18 cellular contexts compared by ENCODE assay signal in genomic region chr14:91904483-91904882, GRCh38. TPM values are rescaled to one million over a fixed set of nuclear protein-coding genes. Genes with fewer than 3 reads are reported as not detected.
DNase-seq lines count a peak whose midpoint lies in the region; ATAC-seq, FAIRE-seq and TF ChIP-seq lines count a peak whose summit lies in the region.
"Had no signal": no experiment of that assay in that cellular context is flagged by ENCODE, and none has a peak within 500 bp of the region (broad histone marks: within the 10 kb centered on the region; RNA-seq: fewer than 3 reads in every experiment).

No MANE protein-coding gene starts in this region.

- no peak for ATAC-seq in HepG2
- no peak for ATAC-seq in aorta (ENCODE audit: low FRiP score)
- ATAC-seq in HG03025 (IDR thresholded peaks at IDR 0.05; ENCODE audit: low FRiP score, unreplicated experiment): no peak
- ATAC-seq: A549, GM12878, GM23338, K562 had no signal

- H3K27me3 ChIP-seq in liver (ENCODE audit: control insufficient read depth in 4 of 4, insufficient read depth in 4 of 4, low read length in 3 of 4): no peaks in the 10 kb centered on the region
- H3K27me3 ChIP-seq in HepG2 (ENCODE audit: control insufficient read depth in 1 of 2, insufficient read depth in 2 of 2, low read length in 2 of 2): no peaks in the 10 kb centered on the region; a peak in 1 of 5 replicates
- H3K27me3 ChIP-seq in sigmoid colon: no peaks in the 10 kb centered on the region
- H3K27me3 ChIP-seq in aorta (ENCODE audit: control insufficient read depth in 1 of 2, insufficient read depth in 2 of 2, low read length in 1 of 2): no peaks in the 10 kb centered on the region
- H3K27me3 ChIP-seq: BLaER1 had no signal

- intact Hi-C loops in HepG2 (cut with micrococcal nuclease; ENCODE audit: unreplicated experiment): no loop called here
- intact Hi-C loops in sigmoid colon (cut with DNase I): loop anchor here (5.0 to 10.0 kb wide), 3 partner anchors 43 to 392 kb away; partner anchors contain the start of genes FBLN5 and PPP4R3A
- intact Hi-C loops in aorta (cut with DNase I): loop anchor here in 1 of 2 donors (5.0 kb wide), 1 partner anchor 78 kb away; no protein-coding TSS in a partner anchor

- no peaks in the 10 kb centered on the region for H4K20me1 ChIP-seq in HepG2 (ENCODE audit: insufficient read depth, low read length)
- H4K20me1 ChIP-seq: BLaER1 had no signal

- DNase-seq in HepG2 (ENCODE audit: low spot score) (no peak), coronary artery (ENCODE audit: low spot score) (no peak), sigmoid colon (peak; percentile 50), aorta (no peak), ureter (ENCODE audit: low spot score) (no peak), HPDE6-E6E7 (ENCODE audit: extremely low spot score) (no peak)
- DNase-seq: CD4-positive, CD25-positive, alpha-beta regulatory T cell; DMS 273 treated with DMSO at 0.1 percent for 48 hours; H9 had no signal

- TF ChIP-seq EP300 in HepG2 (IDR thresholded peaks at IDR 0.05; ENCODE audit: low read depth in 2 of 2, low read length in 2 of 2): no peak
- no peak for TF ChIP-seq EP300 in HepG2 (CRISPR knock-in tag; IDR thresholded peaks at IDR 0.05; ENCODE audit: borderline replicate concordance)
- no peak for TF ChIP-seq EP300 in sigmoid colon (IDR thresholded peaks at IDR 0.05)

- no peaks in the 10 kb centered on the region for H3K79me2 ChIP-seq in HepG2 (ENCODE audit: insufficient read depth, low read length)

- TF ChIP-seq CTCF in liver (IDR thresholded peaks at IDR 0.05; ENCODE audit: low read depth, low read length, missing input control) (no peak), HepG2 (CRISPR knock-in tag; IDR thresholded peaks at IDR 0.05) (no peak), coronary artery (IDR thresholded peaks at IDR 0.05) (no peak), sigmoid colon (IDR thresholded peaks at IDR 0.05) (no peak)

- H3K4me3 ChIP-seq in liver (ENCODE audit: low read depth in 1 of 3, low read length in 3 of 3): no peak overlapping the region
- H3K4me3 ChIP-seq in HepG2 (replicated peaks in 1 of 3; ENCODE audit: insufficient read depth in 1 of 3, low read depth in 2 of 3, low read length in 3 of 3): no peak overlapping the region
- no peak overlapping the region for H3K4me3 ChIP-seq in coronary artery
- no peak overlapping the region for H3K4me3 ChIP-seq in sigmoid colon
- H3K4me3 ChIP-seq in aorta (ENCODE audit: low read length in 2 of 2): no peak overlapping the region
- H3K4me3 ChIP-seq: A549, BLaER1, GM12878, GM23338, K562 had no signal

- H3K36me3 ChIP-seq in liver (ENCODE audit: control insufficient read depth in 4 of 4, insufficient read depth in 3 of 4, low read depth in 1 of 4, low read length in 3 of 4) (no peaks in the 10 kb centered on the region), HepG2 (replicated peaks in 1 of 2; ENCODE audit: control insufficient read depth in 1 of 2, insufficient read depth in 2 of 2, low read length in 2 of 2) (no peaks in the 10 kb centered on the region), sigmoid colon (no peaks in the 10 kb centered on the region), aorta (ENCODE audit: control insufficient read depth in 1 of 2, insufficient read depth in 2 of 2, low read length in 1 of 2) (peaks cover 0 to 2% of the 10 kb centered on the region in 2 donors)
- H3K36me3 ChIP-seq: BLaER1 had no signal

- FAIRE-seq in HepG2 (lab: Jason Lieb, UNC): no peak
- FAIRE-seq: A549, GM12878, GM18507, K562 had no signal

- POLR2A ChIA-PET in HepG2 (lab: Yijun Ruan, JAX): no interaction called here

- in situ Hi-C loops in HepG2 (cut with HindIII; ENCODE audit: extremely low pct_ligation_motif_present, low pct_unique_long_range_greater_than_20kb): loop anchor here (25.0 kb wide), 1 partner anchor 242 kb away; no protein-coding TSS in a partner anchor

- TF ChIP-seq POLR2A in HepG2 (IDR thresholded peaks at IDR 0.05; ENCODE audit: insufficient read depth in 1 of 2, low read depth in 2 of 2, low read length in 2 of 2): no peak
- no peak for TF ChIP-seq POLR2A in sigmoid colon (IDR thresholded peaks at IDR 0.05)

- 90% methylated on average over 8 of the region's 8 CpGs for WGBS in liver
- WGBS in HepG2 (ENCODE audit: low lambda C conversion rate): 43% methylated on average over 7 of the region's 8 CpGs
- 81 to 87% methylated on average over 8 of the region's 8 CpGs for WGBS in sigmoid colon, 2 donors
- WGBS in aorta, 2 donors: 55 to 61% methylated on average over 8 of the region's 8 CpGs

- CTCF ChIA-PET in HepG2 (lab: Yijun Ruan, JAX; ENCODE audit: low intra/inter-chr PET ratio, low total read pairs): no interaction called here

- BruUV-seq in HepG2 (replicated peaks; lab: Mats Ljungman, UMichigan): no TSS peak

- H3K9ac ChIP-seq in liver (ENCODE audit: low read depth in 1 of 2, low read length in 2 of 2): no peak overlapping the region
- H3K9ac ChIP-seq in HepG2 (ENCODE audit: insufficient read depth, low read depth, low read length): no peak overlapping the region
- H3K9ac ChIP-seq: BLaER1 had no signal

- H3K9me3 ChIP-seq in liver (ENCODE audit: control insufficient read depth in 4 of 4, low read length in 3 of 4) (no peaks in the 10 kb centered on the region), HepG2 (ENCODE audit: low read length) (no peaks in the 10 kb centered on the region), sigmoid colon (no peaks in the 10 kb centered on the region), aorta (ENCODE audit: control insufficient read depth, low read length) (no peaks in the 10 kb centered on the region)
- H3K9me3 ChIP-seq: A549, BLaER1 had no signal

- H2AFZ ChIP-seq in HepG2 (ENCODE audit: low read length): no peak overlapping the region
- H2AFZ ChIP-seq: GM23338 had no signal

- no peak overlapping the region for H3K4me2 ChIP-seq in HepG2 (ENCODE audit: low read depth, low read length)
- H3K4me2 ChIP-seq: A549, BLaER1, GM23338 had no signal

- H3K27ac ChIP-seq in liver (ENCODE audit: low read depth in 1 of 2, low read length in 2 of 2) (peak overlapping the region; percentile 67 to 94), HepG2 (ENCODE audit: extremely low read length, insufficient read depth, low read length) (no peak overlapping the region), coronary artery (peak overlapping the region; percentile 20 to 95), sigmoid colon (no peak overlapping the region), aorta (ENCODE audit: low read depth in 1 of 2, low read length in 2 of 2) (peak overlapping the region; percentile 23 to 99)
- H3K27ac ChIP-seq: A549, BLaER1 had no signal

- peaks cover 0 to 28% (median 25%) of the 10 kb centered on the region in 4 donors for H3K4me1 ChIP-seq in liver (ENCODE audit: control insufficient read depth in 4 of 4, insufficient read depth in 4 of 4, low read length in 3 of 4)
- peaks cover 20% of the 10 kb centered on the region for H3K4me1 ChIP-seq in HepG2 (ENCODE audit: insufficient read depth, low read length)
- H3K4me1 ChIP-seq in sigmoid colon: peaks cover 0 to 58% (median 41%) of the 10 kb centered on the region in 4 donors
- H3K4me1 ChIP-seq in aorta (ENCODE audit: control insufficient read depth in 1 of 2, insufficient read depth in 2 of 2, low read length in 2 of 2): peaks cover 8 to 19% of the 10 kb centered on the region in 2 donors
- H3K4me1 ChIP-seq: A549, BLaER1 had no signal

- TF ChIP-seq RAD21 in liver (IDR thresholded peaks at IDR 0.05) (no peak), HepG2 (CRISPR knock-in tag; IDR thresholded peaks at IDR 0.05) (no peak)

RNA-seq across cellular contexts. Expression of gene TC2N, which starts 37.1 kb away (rescaled TPM):
- total RNA-seq in liver: 1 to 10 TPM; 1.9 to 6.4 TPM
- polyA plus RNA-seq in liver: 1 to 10 TPM in 1 of 2 donors, under 1 TPM in 1; 0.62 to 1.3 TPM
- not detected in 2 replicates for total RNA-seq in HepG2 (2016; rRNA removed; fragmentation: Illumina TruSeq; extraction: Trizol)
- total RNA-seq in HepG2 (2016; cell fraction: cytosol; rRNA removed; fragmentation: Illumina TruSeq; extraction: Trizol; ENCODE audit: low read depth): not detected in 2 replicates
- total RNA-seq in HepG2 (2016; cell fraction: insoluble cytoplasmic fraction; rRNA removed; fragmentation: Illumina TruSeq; extraction: Trizol): not detected in 2 replicates
- total RNA-seq in HepG2 (2016; cell fraction: membrane; rRNA removed; fragmentation: Illumina TruSeq; extraction: Trizol): not detected in 2 replicates
- not detected in 2 replicates for total RNA-seq in HepG2 (2016; cell fraction: nucleus; rRNA removed; fragmentation: Illumina TruSeq; extraction: Trizol)
- 0.03 TPM in 1 of 2 replicates, not detected in the other for polyA plus RNA-seq in HepG2 (2011; rRNA removed)
- polyA plus RNA-seq in HepG2 (2011; cell fraction: cytosol; rRNA removed): 0.14 TPM in 1 of 2 replicates, not detected in the other
- polyA plus RNA-seq in HepG2 (2011; cell fraction: nucleus; rRNA removed): not detected in 2 replicates
- 0.05 TPM in 1 of 2 replicates, not detected in the other for polyA plus RNA-seq in HepG2 (2012)
- not detected in 2 replicates for polyA plus RNA-seq in HepG2 (2016; cell fraction: cytosol; fragmentation: Illumina TruSeq; extraction: Trizol; ENCODE audit: low read depth)
- polyA plus RNA-seq in HepG2 (2016; cell fraction: insoluble cytoplasmic fraction; fragmentation: Illumina TruSeq; extraction: Trizol; ENCODE audit: low read depth): not detected in 2 replicates
- polyA plus RNA-seq in HepG2 (2016; cell fraction: membrane; fragmentation: Illumina TruSeq; extraction: Trizol; ENCODE audit: low read depth): not detected in 2 replicates
- not detected in 2 replicates for polyA plus RNA-seq in HepG2 (2016; cell fraction: nucleus; fragmentation: Illumina TruSeq; extraction: Trizol; ENCODE audit: insufficient read depth, low read depth)
- 9.2 TPM in 1 of 2 replicates, not detected in the other for polyA minus RNA-seq in HepG2 (2011; rRNA and poly(A)+ RNA removed; ENCODE audit: low replicate concordance)
- not detected in 2 replicates for polyA minus RNA-seq in HepG2 (2011; cell fraction: cytosol; rRNA and poly(A)+ RNA removed)
- 0.26 TPM in 1 of 2 replicates, not detected in the other for polyA minus RNA-seq in HepG2 (2011; cell fraction: nucleus; rRNA and poly(A)+ RNA removed)
- 10 to 100 TPM; 12.1 to 49.2 (median 36.5) TPM for total RNA-seq in sigmoid colon
- polyA plus RNA-seq in sigmoid colon: 10 to 100 TPM; 24.9 to 41.6 (median 28.2) TPM
- total RNA-seq in aorta: 100 to 1,000 TPM; 126 to 284 TPM
- 10 to 100 TPM; 50.7 to 66.4 TPM for polyA plus RNA-seq in aorta
- 119 TPM for total RNA-seq in ureter
- total RNA-seq: G401 had no signal

RNA-seq across cellular contexts. Expression of gene FBLN5, which starts 43.0 kb away (rescaled TPM):
- 10 to 100 TPM in 1 of 2 donors, 1 to 10 TPM in 1; 3.9 to 18.7 TPM for total RNA-seq in liver
- polyA plus RNA-seq in liver: 10 to 100 TPM; 10.9 to 21.8 TPM
- total RNA-seq in HepG2 (2016; rRNA removed; fragmentation: Illumina TruSeq; extraction: Trizol): 0.60 and 0.77 TPM in 2 replicates
- 0.09 and 0.30 TPM in 2 replicates for total RNA-seq in HepG2 (2016; cell fraction: cytosol; rRNA removed; fragmentation: Illumina TruSeq; extraction: Trizol; ENCODE audit: low read depth)
- 0.43 and 0.54 TPM in 2 replicates for total RNA-seq in HepG2 (2016; cell fraction: insoluble cytoplasmic fraction; rRNA removed; fragmentation: Illumina TruSeq; extraction: Trizol)
- total RNA-seq in HepG2 (2016; cell fraction: membrane; rRNA removed; fragmentation: Illumina TruSeq; extraction: Trizol): 0.45 and 0.68 TPM in 2 replicates
- 0.66 and 0.96 TPM in 2 replicates for total RNA-seq in HepG2 (2016; cell fraction: nucleus; rRNA removed; fragmentation: Illumina TruSeq; extraction: Trizol)
- polyA plus RNA-seq in HepG2 (2011; rRNA removed): 0.38 and 0.71 TPM in 2 replicates
- polyA plus RNA-seq in HepG2 (2011; cell fraction: cytosol; rRNA removed): 0.15 and 0.74 TPM in 2 replicates
- polyA plus RNA-seq in HepG2 (2011; cell fraction: nucleus; rRNA removed): 0.23 and 0.81 TPM in 2 replicates
- polyA plus RNA-seq in HepG2 (2012): 30.3 and 36.9 TPM in 2 replicates
- 0.29 and 0.35 TPM in 2 replicates for polyA plus RNA-seq in HepG2 (2016; cell fraction: cytosol; fragmentation: Illumina TruSeq; extraction: Trizol; ENCODE audit: low read depth)
- 0.86 and 1.8 TPM in 2 replicates for polyA plus RNA-seq in HepG2 (2016; cell fraction: insoluble cytoplasmic fraction; fragmentation: Illumina TruSeq; extraction: Trizol; ENCODE audit: low read depth)
- 0.79 and 1.0 TPM in 2 replicates for polyA plus RNA-seq in HepG2 (2016; cell fraction: membrane; fragmentation: Illumina TruSeq; extraction: Trizol; ENCODE audit: low read depth)
- 1.5 and 2.6 TPM in 2 replicates for polyA plus RNA-seq in HepG2 (2016; cell fraction: nucleus; fragmentation: Illumina TruSeq; extraction: Trizol; ENCODE audit: insufficient read depth, low read depth)
- 0.46 and 2.9 TPM in 2 replicates for polyA minus RNA-seq in HepG2 (2011; rRNA and poly(A)+ RNA removed; ENCODE audit: low replicate concordance)
- polyA minus RNA-seq in HepG2 (2011; cell fraction: cytosol; rRNA and poly(A)+ RNA removed): 0.44 and 0.89 TPM in 2 replicates
- polyA minus RNA-seq in HepG2 (2011; cell fraction: nucleus; rRNA and poly(A)+ RNA removed): 0.75 and 0.77 TPM in 2 replicates
- 100 to 1,000 TPM in 2 of 4 donors, 10 to 100 TPM in 2; 91.8 to 253 (median 103) TPM for total RNA-seq in sigmoid colon
- polyA plus RNA-seq in sigmoid colon: 10 to 100 TPM in 2 of 3 donors, 1 to 10 TPM in 1; 3.0 to 25.8 (median 19.5) TPM
- total RNA-seq in aorta: 100 to 1,000 TPM; 407 to 431 TPM
- polyA plus RNA-seq in aorta: 100 to 1,000 TPM; 375 to 735 TPM
- total RNA-seq in ureter: 39.4 TPM

Comparison
In these comparisons a context has a peak if more than half of its experiments do, and no peak if none do; other contexts are left out.
1. H3K27ac ChIP-seq: peak in liver (2 of 2), coronary artery (2 of 2) and aorta (2 of 2); none in HepG2 (single experiment) and sigmoid colon (0 of 4).